1 cellular context compared by ENCODE assay signal in genomic region chr18:9849407-9849961, GRCh38.
A peak's percentile ranks its signal among the peaks of the same experiment; 100 is the strongest.
TF ChIP-seq lines count a peak whose summit lies in the region.

No MANE protein-coding gene starts in this region.

TF ChIP-seq in K562, 482 proteins besides CTCF, POLR2A, EP300 and RAD21 (continued from another document and continues in another):
- TF ChIP-seq SMARCC2 (IDR thresholded peaks at IDR 0.05; ENCODE audit: low read depth) (peak; percentile 64; the same call in 1 of the 2 replicates), SFPQ (IDR thresholded peaks at IDR 0.05; ENCODE audit: low read depth, low read length) (no peak), ZNF41 (CRISPR knock-in tag; conservative IDR thresholded peaks at IDR 0.05) (0 out of 2 replicates have a peak, but pooled peaks have one; percentile 27), ESRRB (CRISPR knock-in tag; IDR thresholded peaks at IDR 0.05; ENCODE audit: borderline replicate concordance) (no peak), JUND (IDR thresholded peaks at IDR 0.05; ENCODE audit: borderline replicate concordance, low read depth, low read length) (peak; percentile 32; the same call in 1 of the 2 replicates), JUND (tag; IDR thresholded peaks at IDR 0.05; ENCODE audit: borderline replicate concordance, low read depth, low read length) (no peak; the same call in 2 of the 3 replicates), RAD51 (IDR thresholded peaks at IDR 0.05; ENCODE audit: borderline replicate concordance, low read depth) (peak; percentile 18; the same call in 1 of the 2 replicates), KLF1 (tag; IDR thresholded peaks at IDR 0.05) (no peak), EP400 (IDR thresholded peaks at IDR 0.05) (peak; percentile 46), ETV6 (IDR thresholded peaks at IDR 0.05; ENCODE audit: borderline replicate concordance in 1 of 2, low read depth in 2 of 2, low read length in 1 of 2) (peak; percentile 64 to 71; a peak in 2 of 4 replicates), ETV6 (CRISPR knock-in tag; IDR thresholded peaks at IDR 0.05; ENCODE audit: borderline replicate concordance) (no peak), SP1 (CRISPR knock-in tag; IDR thresholded peaks at IDR 0.05) (no peak), RNF2 (IDR thresholded peaks at IDR 0.05) (peak; percentile 43; the same call in 1 of the 2 replicates), ATF7 (IDR thresholded peaks at IDR 0.05) (peak; percentile 45), PHF8 (IDR thresholded peaks at IDR 0.05; ENCODE audit: borderline replicate concordance, low read length) (peak; percentile 21; the same call in 1 of the 2 replicates), ZFX (CRISPR knock-in tag; IDR thresholded peaks at IDR 0.05) (peak; percentile 47; the same call in 1 of the 2 replicates), MAZ (CRISPR knock-in tag; conservative IDR thresholded peaks at IDR 0.05 in 1 of 2, IDR thresholded peaks at IDR 0.05 in 1 of 2) (peak in 1 of 2 experiments; percentile 55; a peak in 2 of 4 replicates), ILF3 (IDR thresholded peaks at IDR 0.05; ENCODE audit: borderline replicate concordance) (no peak), ZNF668 (CRISPR knock-in tag; IDR thresholded peaks at IDR 0.05) (peak; percentile 61; the same call in 1 of the 2 replicates), L3MBTL2 (IDR thresholded peaks at IDR 0.05) (peak; percentile 44; the same call in 1 of the 2 replicates), RB1 (IDR thresholded peaks at IDR 0.05; ENCODE audit: low read depth) (no peak), ARID1B (IDR thresholded peaks at IDR 0.05) (peak; percentile 61), NR4A1 (CRISPR knock-in tag; IDR thresholded peaks at IDR 0.05) (no peak), NR4A1 (tag; IDR thresholded peaks at IDR 0.05) (peak; percentile 37; the same call in 1 of the 2 replicates), ZNF140 (CRISPR knock-in tag; IDR thresholded peaks at IDR 0.05) (no peak), TAL1 (IDR thresholded peaks at IDR 0.05) (no peak), DIDO1 (tag; IDR thresholded peaks at IDR 0.05; ENCODE audit: low read depth) (no peak), JUNB (CRISPR knock-in tag; conservative IDR thresholded peaks at IDR 0.05) (no peak), TBP (optimal IDR thresholded peaks at IDR 0.05; ENCODE audit: low read depth, low read length) (peak; percentile 47), ZBTB17 (CRISPR knock-in tag; IDR thresholded peaks at IDR 0.05) (no peak), RFX1 (IDR thresholded peaks at IDR 0.05) (peak; percentile 36; the same call in 1 of the 2 replicates), CREM (IDR thresholded peaks at IDR 0.05; ENCODE audit: low read depth) (peak; percentile 51), SMARCA4 (IDR thresholded peaks at IDR 0.05) (peak; percentile 82), NCOA4 (IDR thresholded peaks at IDR 0.05; ENCODE audit: partially characterized antibody) (no peak), GABPA (tag; conservative IDR thresholded peaks at IDR 0.05; ENCODE audit: low read depth) (peak; percentile 64), ZEB2 (IDR thresholded peaks at IDR 0.05) (peak; percentile 66; the same call in 1 of the 2 replicates), E2F3 (CRISPR knock-in tag; IDR thresholded peaks at IDR 0.05) (no peak), ZNF695 (CRISPR knock-in tag; IDR thresholded peaks at IDR 0.05) (no peak), MTF1 (CRISPR knock-in tag; IDR thresholded peaks at IDR 0.05; ENCODE audit: borderline replicate concordance) (no peak), FOXK2 (conservative IDR thresholded peaks at IDR 0.05 in 1 of 2, IDR thresholded peaks at IDR 0.05 in 1 of 2; ENCODE audit: low read depth in 2 of 2) (peak; percentile 18 to 47; a peak in 2 of 4 replicates), NCOR1 (IDR thresholded peaks at IDR 0.05) (peak; percentile 69), NRF1 (conservative IDR thresholded peaks at IDR 0.05 in 1 of 2, IDR thresholded peaks at IDR 0.05 in 1 of 2) (peak; percentile 66 to 72; a peak in 3 of 4 replicates), HSF4 (CRISPR knock-in tag; IDR thresholded peaks at IDR 0.05; ENCODE audit: borderline replicate concordance) (peak; percentile 10; the same call in 1 of the 2 replicates), NR2C1 (IDR thresholded peaks at IDR 0.05) (no peak), NR2C1 (tag; IDR thresholded peaks at IDR 0.05) (0 out of 2 replicates have a peak, but pooled peaks have one; percentile 22), SIX5 (IDR thresholded peaks at IDR 0.05; ENCODE audit: borderline replicate concordance in 1 of 2, insufficient read depth in 1 of 2, low read depth in 1 of 2, low read length in 2 of 2) (no peak), CBFB (CRISPR knock-in tag; IDR thresholded peaks at IDR 0.05) (no peak), NFE2 (IDR thresholded peaks at IDR 0.05; ENCODE audit: low read depth) (peak; percentile 22; the same call in 1 of the 2 replicates), SREBF1 (IDR thresholded peaks at IDR 0.05; ENCODE audit: borderline replicate concordance, low read depth, low read length) (peak; percentile 58; the same call in 1 of the 2 replicates), ZNF717 (CRISPR knock-in tag; IDR thresholded peaks at IDR 0.05) (no peak), SAFB (IDR thresholded peaks at IDR 0.05; ENCODE audit: borderline replicate concordance, low read depth, low read length) (no peak), POU5F1 (IDR thresholded peaks at IDR 0.05; ENCODE audit: borderline replicate concordance, low read depth, low read length, partially characterized antibody) (no peak), LEF1 (IDR thresholded peaks at IDR 0.05) (0 out of 2 replicates have a peak, but pooled peaks have one; percentile 65), HIVEP1 (CRISPR knock-in tag; IDR thresholded peaks at IDR 0.05) (no peak), PHB (CRISPR knock-in tag; IDR thresholded peaks at IDR 0.05) (no peak)
- TF ChIP-seq, protein P1, sequence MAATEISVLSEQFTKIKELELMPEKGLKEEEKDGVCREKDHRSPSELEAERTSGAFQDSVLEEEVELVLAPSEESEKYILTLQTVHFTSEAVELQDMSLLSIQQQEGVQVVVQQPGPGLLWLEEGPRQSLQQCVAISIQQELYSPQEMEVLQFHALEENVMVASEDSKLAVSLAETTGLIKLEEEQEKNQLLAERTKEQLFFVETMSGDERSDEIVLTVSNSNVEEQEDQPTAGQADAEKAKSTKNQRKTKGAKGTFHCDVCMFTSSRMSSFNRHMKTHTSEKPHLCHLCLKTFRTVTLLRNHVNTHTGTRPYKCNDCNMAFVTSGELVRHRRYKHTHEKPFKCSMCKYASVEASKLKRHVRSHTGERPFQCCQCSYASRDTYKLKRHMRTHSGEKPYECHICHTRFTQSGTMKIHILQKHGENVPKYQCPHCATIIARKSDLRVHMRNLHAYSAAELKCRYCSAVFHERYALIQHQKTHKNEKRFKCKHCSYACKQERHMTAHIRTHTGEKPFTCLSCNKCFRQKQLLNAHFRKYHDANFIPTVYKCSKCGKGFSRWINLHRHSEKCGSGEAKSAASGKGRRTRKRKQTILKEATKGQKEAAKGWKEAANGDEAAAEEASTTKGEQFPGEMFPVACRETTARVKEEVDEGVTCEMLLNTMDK (IDR thresholded peaks at IDR 0.05; ENCODE audit: borderline replicate concordance, insufficient read depth, low read depth, low read length, poor library complexity, severe bottlenecking), result no peak
- TF ChIP-seq, protein P2, sequence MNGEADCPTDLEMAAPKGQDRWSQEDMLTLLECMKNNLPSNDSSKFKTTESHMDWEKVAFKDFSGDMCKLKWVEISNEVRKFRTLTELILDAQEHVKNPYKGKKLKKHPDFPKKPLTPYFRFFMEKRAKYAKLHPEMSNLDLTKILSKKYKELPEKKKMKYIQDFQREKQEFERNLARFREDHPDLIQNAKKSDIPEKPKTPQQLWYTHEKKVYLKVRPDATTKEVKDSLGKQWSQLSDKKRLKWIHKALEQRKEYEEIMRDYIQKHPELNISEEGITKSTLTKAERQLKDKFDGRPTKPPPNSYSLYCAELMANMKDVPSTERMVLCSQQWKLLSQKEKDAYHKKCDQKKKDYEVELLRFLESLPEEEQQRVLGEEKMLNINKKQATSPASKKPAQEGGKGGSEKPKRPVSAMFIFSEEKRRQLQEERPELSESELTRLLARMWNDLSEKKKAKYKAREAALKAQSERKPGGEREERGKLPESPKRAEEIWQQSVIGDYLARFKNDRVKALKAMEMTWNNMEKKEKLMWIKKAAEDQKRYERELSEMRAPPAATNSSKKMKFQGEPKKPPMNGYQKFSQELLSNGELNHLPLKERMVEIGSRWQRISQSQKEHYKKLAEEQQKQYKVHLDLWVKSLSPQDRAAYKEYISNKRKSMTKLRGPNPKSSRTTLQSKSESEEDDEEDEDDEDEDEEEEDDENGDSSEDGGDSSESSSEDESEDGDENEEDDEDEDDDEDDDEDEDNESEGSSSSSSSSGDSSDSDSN (IDR thresholded peaks at IDR 0.05; ENCODE audit: borderline replicate concordance in 1 of 2, low read depth in 2 of 2, low read length in 2 of 2), result peak; percentile 56 to 69; a peak in 1 of 4 replicates
- TF ChIP-seq, protein P3, sequence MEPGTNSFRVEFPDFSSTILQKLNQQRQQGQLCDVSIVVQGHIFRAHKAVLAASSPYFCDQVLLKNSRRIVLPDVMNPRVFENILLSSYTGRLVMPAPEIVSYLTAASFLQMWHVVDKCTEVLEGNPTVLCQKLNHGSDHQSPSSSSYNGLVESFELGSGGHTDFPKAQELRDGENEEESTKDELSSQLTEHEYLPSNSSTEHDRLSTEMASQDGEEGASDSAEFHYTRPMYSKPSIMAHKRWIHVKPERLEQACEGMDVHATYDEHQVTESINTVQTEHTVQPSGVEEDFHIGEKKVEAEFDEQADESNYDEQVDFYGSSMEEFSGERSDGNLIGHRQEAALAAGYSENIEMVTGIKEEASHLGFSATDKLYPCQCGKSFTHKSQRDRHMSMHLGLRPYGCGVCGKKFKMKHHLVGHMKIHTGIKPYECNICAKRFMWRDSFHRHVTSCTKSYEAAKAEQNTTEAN (CRISPR knock-in tag; IDR thresholded peaks at IDR 0.05), result no peak
- TF ChIP-seq, protein P4, sequence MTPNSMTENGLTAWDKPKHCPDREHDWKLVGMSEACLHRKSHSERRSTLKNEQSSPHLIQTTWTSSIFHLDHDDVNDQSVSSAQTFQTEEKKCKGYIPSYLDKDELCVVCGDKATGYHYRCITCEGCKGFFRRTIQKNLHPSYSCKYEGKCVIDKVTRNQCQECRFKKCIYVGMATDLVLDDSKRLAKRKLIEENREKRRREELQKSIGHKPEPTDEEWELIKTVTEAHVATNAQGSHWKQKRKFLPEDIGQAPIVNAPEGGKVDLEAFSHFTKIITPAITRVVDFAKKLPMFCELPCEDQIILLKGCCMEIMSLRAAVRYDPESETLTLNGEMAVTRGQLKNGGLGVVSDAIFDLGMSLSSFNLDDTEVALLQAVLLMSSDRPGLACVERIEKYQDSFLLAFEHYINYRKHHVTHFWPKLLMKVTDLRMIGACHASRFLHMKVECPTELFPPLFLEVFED (CRISPR knock-in tag; conservative IDR thresholded peaks at IDR 0.05), result no peak
- TF ChIP-seq, protein P5, sequence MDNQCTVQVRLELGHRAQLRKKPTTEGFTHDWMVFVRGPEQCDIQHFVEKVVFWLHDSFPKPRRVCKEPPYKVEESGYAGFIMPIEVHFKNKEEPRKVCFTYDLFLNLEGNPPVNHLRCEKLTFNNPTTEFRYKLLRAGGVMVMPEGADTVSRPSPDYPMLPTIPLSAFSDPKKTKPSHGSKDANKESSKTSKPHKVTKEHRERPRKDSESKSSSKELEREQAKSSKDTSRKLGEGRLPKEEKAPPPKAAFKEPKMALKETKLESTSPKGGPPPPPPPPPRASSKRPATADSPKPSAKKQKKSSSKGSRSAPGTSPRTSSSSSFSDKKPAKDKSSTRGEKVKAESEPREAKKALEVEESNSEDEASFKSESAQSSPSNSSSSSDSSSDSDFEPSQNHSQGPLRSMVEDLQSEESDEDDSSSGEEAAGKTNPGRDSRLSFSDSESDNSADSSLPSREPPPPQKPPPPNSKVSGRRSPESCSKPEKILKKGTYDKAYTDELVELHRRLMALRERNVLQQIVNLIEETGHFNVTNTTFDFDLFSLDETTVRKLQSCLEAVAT (IDR thresholded peaks at IDR 0.05), result peak in 1 of 2 experiments; percentile 75; a peak in 3 of 4 replicates
- TF ChIP-seq, protein P6, sequence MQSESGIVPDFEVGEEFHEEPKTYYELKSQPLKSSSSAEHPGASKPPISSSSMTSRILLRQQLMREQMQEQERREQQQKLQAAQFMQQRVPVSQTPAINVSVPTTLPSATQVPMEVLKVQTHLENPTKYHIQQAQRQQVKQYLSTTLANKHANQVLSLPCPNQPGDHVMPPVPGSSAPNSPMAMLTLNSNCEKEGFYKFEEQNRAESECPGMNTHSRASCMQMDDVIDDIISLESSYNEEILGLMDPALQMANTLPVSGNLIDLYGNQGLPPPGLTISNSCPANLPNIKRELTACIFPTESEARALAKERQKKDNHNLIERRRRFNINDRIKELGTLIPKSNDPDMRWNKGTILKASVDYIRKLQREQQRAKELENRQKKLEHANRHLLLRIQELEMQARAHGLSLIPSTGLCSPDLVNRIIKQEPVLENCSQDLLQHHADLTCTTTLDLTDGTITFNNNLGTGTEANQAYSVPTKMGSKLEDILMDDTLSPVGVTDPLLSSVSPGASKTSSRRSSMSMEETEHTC (IDR thresholded peaks at IDR 0.05), result peak; percentile 83; the same call in 1 of the 2 replicates
- TF ChIP-seq, protein P7, sequence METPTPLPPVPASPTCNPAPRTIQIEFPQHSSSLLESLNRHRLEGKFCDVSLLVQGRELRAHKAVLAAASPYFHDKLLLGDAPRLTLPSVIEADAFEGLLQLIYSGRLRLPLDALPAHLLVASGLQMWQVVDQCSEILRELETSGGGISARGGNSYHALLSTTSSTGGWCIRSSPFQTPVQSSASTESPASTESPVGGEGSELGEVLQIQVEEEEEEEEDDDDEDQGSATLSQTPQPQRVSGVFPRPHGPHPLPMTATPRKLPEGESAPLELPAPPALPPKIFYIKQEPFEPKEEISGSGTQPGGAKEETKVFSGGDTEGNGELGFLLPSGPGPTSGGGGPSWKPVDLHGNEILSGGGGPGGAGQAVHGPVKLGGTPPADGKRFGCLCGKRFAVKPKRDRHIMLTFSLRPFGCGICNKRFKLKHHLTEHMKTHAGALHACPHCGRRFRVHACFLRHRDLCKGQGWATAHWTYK (CRISPR knock-in tag; IDR thresholded peaks at IDR 0.05), result no peak
- TF ChIP-seq, protein P8, sequence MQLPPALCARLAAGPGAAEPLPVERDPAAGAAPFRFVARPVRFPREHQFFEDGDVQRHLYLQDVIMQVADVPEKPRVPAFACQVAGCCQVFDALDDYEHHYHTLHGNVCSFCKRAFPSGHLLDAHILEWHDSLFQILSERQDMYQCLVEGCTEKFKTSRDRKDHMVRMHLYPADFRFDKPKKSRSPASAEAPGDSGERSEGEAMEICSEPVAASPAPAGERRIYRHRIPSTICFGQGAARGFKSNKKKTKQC (CRISPR knock-in tag; IDR thresholded peaks at IDR 0.05), result no peak
